In genomic region chr6:159926542-159927203, GRCh38 we compare ENCODE assay signal across 1 cellular context.
A peak's percentile ranks its signal among the peaks of the same experiment; 100 is the strongest.
TF ChIP-seq lines count a peak whose summit lies in the region.

No MANE protein-coding gene starts in this region.

TF ChIP-seq in K562, 482 proteins besides CTCF, POLR2A, EP300 and RAD21 (continued from another document):
- TF ChIP-seq, protein P1, sequence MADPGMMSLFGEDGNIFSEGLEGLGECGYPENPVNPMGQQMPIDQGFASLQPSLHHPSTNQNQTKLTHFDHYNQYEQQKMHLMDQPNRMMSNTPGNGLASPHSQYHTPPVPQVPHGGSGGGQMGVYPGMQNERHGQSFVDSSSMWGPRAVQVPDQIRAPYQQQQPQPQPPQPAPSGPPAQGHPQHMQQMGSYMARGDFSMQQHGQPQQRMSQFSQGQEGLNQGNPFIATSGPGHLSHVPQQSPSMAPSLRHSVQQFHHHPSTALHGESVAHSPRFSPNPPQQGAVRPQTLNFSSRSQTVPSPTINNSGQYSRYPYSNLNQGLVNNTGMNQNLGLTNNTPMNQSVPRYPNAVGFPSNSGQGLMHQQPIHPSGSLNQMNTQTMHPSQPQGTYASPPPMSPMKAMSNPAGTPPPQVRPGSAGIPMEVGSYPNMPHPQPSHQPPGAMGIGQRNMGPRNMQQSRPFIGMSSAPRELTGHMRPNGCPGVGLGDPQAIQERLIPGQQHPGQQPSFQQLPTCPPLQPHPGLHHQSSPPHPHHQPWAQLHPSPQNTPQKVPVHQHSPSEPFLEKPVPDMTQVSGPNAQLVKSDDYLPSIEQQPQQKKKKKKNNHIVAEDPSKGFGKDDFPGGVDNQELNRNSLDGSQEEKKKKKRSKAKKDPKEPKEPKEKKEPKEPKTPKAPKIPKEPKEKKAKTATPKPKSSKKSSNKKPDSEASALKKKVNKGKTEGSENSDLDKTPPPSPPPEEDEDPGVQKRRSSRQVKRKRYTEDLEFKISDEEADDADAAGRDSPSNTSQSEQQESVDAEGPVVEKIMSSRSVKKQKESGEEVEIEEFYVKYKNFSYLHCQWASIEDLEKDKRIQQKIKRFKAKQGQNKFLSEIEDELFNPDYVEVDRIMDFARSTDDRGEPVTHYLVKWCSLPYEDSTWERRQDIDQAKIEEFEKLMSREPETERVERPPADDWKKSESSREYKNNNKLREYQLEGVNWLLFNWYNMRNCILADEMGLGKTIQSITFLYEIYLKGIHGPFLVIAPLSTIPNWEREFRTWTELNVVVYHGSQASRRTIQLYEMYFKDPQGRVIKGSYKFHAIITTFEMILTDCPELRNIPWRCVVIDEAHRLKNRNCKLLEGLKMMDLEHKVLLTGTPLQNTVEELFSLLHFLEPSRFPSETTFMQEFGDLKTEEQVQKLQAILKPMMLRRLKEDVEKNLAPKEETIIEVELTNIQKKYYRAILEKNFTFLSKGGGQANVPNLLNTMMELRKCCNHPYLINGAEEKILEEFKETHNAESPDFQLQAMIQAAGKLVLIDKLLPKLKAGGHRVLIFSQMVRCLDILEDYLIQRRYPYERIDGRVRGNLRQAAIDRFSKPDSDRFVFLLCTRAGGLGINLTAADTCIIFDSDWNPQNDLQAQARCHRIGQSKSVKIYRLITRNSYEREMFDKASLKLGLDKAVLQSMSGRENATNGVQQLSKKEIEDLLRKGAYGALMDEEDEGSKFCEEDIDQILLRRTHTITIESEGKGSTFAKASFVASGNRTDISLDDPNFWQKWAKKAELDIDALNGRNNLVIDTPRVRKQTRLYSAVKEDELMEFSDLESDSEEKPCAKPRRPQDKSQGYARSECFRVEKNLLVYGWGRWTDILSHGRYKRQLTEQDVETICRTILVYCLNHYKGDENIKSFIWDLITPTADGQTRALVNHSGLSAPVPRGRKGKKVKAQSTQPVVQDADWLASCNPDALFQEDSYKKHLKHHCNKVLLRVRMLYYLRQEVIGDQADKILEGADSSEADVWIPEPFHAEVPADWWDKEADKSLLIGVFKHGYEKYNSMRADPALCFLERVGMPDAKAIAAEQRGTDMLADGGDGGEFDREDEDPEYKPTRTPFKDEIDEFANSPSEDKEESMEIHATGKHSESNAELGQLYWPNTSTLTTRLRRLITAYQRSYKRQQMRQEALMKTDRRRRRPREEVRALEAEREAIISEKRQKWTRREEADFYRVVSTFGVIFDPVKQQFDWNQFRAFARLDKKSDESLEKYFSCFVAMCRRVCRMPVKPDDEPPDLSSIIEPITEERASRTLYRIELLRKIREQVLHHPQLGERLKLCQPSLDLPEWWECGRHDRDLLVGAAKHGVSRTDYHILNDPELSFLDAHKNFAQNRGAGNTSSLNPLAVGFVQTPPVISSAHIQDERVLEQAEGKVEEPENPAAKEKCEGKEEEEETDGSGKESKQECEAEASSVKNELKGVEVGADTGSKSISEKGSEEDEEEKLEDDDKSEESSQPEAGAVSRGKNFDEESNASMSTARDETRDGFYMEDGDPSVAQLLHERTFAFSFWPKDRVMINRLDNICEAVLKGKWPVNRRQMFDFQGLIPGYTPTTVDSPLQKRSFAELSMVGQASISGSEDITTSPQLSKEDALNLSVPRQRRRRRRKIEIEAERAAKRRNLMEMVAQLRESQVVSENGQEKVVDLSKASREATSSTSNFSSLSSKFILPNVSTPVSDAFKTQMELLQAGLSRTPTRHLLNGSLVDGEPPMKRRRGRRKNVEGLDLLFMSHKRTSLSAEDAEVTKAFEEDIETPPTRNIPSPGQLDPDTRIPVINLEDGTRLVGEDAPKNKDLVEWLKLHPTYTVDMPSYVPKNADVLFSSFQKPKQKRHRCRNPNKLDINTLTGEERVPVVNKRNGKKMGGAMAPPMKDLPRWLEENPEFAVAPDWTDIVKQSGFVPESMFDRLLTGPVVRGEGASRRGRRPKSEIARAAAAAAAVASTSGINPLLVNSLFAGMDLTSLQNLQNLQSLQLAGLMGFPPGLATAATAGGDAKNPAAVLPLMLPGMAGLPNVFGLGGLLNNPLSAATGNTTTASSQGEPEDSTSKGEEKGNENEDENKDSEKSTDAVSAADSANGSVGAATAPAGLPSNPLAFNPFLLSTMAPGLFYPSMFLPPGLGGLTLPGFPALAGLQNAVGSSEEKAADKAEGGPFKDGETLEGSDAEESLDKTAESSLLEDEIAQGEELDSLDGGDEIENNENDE (IDR thresholded peaks at IDR 0.05; ENCODE audit: low read depth, low read length) = no peak
- no peak for TF ChIP-seq SPI1 (IDR thresholded peaks at IDR 0.05; ENCODE audit: borderline replicate concordance, low read depth, low read length)
- TF ChIP-seq ZNF280B (CRISPR knock-in tag; IDR thresholded peaks at IDR 0.05) = no peak
- TF ChIP-seq, protein P2, sequence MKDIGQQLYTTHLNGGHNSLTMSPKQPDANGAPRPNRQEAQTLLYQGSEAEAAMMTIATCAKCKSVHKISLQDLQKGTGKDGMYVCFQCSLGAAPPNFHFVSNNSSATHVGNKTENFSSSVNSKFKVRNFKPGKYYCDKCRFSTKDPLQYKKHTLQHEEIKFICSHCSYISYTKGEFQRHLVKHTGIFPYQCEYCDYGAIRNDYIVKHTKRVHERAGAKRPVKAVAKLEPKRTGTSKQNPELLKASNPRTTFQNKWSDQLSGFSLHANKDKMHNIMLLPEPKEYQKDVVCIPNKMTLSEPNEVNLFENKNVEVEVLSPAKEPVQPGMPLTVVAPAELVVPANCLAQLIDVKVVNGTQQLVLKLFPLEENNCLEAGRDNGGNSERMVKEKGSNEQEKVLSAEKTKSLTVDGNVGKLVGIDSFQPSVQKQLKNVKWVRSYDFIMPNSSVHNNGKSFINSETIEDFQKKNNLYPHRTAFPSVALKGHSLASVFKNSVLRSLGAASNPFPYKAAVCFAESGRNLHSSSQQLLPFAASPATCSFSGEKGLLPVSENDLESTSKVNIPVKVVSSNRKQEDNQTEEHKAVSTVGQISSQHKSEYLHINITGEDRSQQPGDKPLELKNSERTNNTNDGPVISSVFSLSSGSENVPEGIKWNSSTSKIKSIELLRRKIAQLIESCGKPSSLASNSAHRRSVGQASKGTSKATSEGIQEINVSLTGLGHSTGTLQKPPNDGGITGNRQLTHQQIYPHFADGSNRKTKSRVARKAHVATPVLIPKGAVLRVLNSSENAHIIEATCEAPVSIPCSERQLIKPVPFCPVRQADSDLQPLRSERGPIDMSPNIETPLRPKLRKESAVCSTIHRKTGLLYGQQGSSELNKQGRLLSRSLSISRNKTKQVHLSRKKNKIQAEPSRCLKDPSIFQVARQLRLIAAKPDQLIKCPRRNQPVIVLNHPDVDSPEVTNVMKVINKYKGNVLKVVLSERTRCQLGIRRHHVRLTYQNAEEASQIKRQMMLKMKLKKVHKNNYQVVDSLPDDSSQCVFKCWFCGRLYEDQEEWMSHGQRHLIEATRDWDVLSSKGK (CRISPR knock-in tag; IDR thresholded peaks at IDR 0.05) = no peak
- no peak for TF ChIP-seq ZC3H4 (CRISPR knock-in tag; IDR thresholded peaks at IDR 0.05; ENCODE audit: borderline replicate concordance)
- TF ChIP-seq TRIM28 (IDR thresholded peaks at IDR 0.05) = no peak
- TF ChIP-seq, protein P3, sequence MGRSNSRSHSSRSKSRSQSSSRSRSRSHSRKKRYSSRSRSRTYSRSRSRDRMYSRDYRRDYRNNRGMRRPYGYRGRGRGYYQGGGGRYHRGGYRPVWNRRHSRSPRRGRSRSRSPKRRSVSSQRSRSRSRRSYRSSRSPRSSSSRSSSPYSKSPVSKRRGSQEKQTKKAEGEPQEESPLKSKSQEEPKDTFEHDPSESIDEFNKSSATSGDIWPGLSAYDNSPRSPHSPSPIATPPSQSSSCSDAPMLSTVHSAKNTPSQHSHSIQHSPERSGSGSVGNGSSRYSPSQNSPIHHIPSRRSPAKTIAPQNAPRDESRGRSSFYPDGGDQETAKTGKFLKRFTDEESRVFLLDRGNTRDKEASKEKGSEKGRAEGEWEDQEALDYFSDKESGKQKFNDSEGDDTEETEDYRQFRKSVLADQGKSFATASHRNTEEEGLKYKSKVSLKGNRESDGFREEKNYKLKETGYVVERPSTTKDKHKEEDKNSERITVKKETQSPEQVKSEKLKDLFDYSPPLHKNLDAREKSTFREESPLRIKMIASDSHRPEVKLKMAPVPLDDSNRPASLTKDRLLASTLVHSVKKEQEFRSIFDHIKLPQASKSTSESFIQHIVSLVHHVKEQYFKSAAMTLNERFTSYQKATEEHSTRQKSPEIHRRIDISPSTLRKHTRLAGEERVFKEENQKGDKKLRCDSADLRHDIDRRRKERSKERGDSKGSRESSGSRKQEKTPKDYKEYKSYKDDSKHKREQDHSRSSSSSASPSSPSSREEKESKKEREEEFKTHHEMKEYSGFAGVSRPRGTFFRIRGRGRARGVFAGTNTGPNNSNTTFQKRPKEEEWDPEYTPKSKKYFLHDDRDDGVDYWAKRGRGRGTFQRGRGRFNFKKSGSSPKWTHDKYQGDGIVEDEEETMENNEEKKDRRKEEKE (IDR thresholded peaks at IDR 0.05; ENCODE audit: borderline replicate concordance in 1 of 2, control insufficient read depth in 1 of 2, low read depth in 2 of 2, low read length in 1 of 2) = no peak
- TF ChIP-seq C11orf30 (IDR thresholded peaks at IDR 0.05; ENCODE audit: low read depth) = peak; percentile 52; the same call in 1 of the 2 replicates
- no peak for TF ChIP-seq SMARCC2 (IDR thresholded peaks at IDR 0.05; ENCODE audit: low read depth)
- TF ChIP-seq, protein P4, sequence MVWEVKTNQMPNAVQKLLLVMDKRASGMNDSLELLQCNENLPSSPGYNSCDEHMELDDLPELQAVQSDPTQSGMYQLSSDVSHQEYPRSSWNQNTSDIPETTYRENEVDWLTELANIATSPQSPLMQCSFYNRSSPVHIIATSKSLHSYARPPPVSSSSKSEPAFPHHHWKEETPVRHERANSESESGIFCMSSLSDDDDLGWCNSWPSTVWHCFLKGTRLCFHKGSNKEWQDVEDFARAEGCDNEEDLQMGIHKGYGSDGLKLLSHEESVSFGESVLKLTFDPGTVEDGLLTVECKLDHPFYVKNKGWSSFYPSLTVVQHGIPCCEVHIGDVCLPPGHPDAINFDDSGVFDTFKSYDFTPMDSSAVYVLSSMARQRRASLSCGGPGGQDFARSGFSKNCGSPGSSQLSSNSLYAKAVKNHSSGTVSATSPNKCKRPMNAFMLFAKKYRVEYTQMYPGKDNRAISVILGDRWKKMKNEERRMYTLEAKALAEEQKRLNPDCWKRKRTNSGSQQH (CRISPR knock-in tag; IDR thresholded peaks at IDR 0.05) = no peak
- TF ChIP-seq, protein P5, sequence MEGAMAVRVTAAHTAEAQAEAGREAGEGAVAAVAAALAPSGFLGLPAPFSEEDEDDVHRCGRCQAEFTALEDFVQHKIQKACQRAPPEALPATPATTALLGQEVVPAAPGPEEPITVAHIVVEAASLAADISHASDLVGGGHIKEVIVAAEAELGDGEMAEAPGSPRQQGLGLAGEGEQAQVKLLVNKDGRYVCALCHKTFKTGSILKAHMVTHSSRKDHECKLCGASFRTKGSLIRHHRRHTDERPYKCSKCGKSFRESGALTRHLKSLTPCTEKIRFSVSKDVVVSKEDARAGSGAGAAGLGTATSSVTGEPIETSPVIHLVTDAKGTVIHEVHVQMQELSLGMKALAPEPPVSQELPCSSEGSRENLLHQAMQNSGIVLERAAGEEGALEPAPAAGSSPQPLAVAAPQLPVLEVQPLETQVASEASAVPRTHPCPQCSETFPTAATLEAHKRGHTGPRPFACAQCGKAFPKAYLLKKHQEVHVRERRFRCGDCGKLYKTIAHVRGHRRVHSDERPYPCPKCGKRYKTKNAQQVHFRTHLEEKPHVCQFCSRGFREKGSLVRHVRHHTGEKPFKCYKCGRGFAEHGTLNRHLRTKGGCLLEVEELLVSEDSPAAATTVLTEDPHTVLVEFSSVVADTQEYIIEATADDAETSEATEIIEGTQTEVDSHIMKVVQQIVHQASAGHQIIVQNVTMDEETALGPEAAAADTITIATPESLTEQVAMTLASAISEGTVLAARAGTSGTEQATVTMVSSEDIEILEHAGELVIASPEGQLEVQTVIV (CRISPR knock-in tag; IDR thresholded peaks at IDR 0.05; ENCODE audit: borderline replicate concordance) = no peak
- no peak for TF ChIP-seq TCFL5 (CRISPR knock-in tag; conservative IDR thresholded peaks at IDR 0.05)
- TF ChIP-seq ZNF347 (CRISPR knock-in tag; IDR thresholded peaks at IDR 0.05; ENCODE audit: low read depth) = no peak
- TF ChIP-seq ZC3H11A (IDR thresholded peaks at IDR 0.05; ENCODE audit: low read depth, low read length) = no peak
- no peak for TF ChIP-seq HNRNPL (IDR thresholded peaks at IDR 0.05; ENCODE audit: low read depth, low read length)
- TF ChIP-seq ZNF217 (CRISPR knock-in tag; IDR thresholded peaks at IDR 0.05) = no peak
- no peak for TF ChIP-seq CBX8 (IDR thresholded peaks at IDR 0.05; ENCODE audit: borderline replicate concordance, extremely low read depth, low read depth, low read length, poor library complexity, severe bottlenecking)
- TF ChIP-seq ATF3 (IDR thresholded peaks at IDR 0.05) = peak; percentile 42; the same call in 1 of the 2 replicates
- TF ChIP-seq ATF3 (CRISPR knock-in tag; conservative IDR thresholded peaks at IDR 0.05) = no peak
- no peak for TF ChIP-seq ZSCAN32 (CRISPR knock-in tag; IDR thresholded peaks at IDR 0.05)
